Comparison of ENCODE assay signal across 8 cellular contexts in the genomic region with DNA sequence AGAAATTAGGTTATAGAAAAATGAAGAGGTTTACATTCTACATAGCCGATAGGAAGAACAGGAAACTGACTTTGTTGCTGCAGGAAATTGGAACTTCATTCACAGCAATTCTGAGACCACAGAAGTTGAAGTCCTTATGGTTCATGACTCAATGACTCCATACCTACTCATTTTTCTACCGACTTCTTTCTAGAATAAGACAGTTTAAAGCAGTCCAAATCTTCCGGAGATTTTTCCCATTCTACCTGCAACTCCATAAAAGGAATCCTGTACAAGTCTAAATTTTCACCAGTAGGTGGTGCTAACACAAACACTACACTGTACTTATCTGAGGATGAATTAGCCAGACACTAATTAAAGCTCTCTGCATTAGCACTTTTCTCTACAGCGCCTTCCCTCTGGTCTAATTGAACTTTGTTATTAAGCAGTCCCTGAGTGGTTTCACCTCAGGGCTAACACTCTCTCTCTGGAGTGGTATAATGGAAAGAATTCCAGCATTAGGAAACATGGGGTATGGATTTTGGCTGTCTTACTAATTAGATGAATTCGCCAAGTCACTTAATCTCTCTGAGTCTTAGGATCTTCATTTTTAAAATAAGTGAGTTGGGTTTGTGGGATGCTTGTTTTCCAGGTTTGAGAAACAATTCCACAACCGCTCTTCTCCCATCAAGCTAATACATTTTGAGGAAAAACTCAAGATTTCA.
A peak's percentile ranks its signal among the peaks of the same experiment; 100 is the strongest.
DNase-seq lines count a peak whose midpoint lies in the region; ATAC-seq and TF ChIP-seq lines count a peak whose summit lies in the region.

No MANE protein-coding gene starts in this region.

- H3K36me3 Mint-ChIP-seq in activated CD4-positive, alpha-beta memory T cell treated with anti-CD3 and anti-CD28 coated beads, Interleukin-2, amount 10 ng/mL, durations not matched to agents 7 days and 5 days (ENCODE audit: low read depth) = peaks cover 21% of the 10 kb centered on the region
- no peaks in the 10 kb centered on the region for H3K36me3 Mint-ChIP-seq in glutamatergic neuron (ENCODE audit: unreplicated experiment)

- peak overlapping the region; percentile 2 for H3K4me3 Mint-ChIP-seq in activated CD4-positive, alpha-beta memory T cell treated with anti-CD3 and anti-CD28 coated beads, Interleukin-2, amount 10 ng/mL, durations not matched to agents 7 days and 5 days
- H3K4me3 Mint-ChIP-seq in glutamatergic neuron (ENCODE audit: unreplicated experiment) = no peak overlapping the region

- H3K27ac Mint-ChIP-seq in activated CD4-positive, alpha-beta memory T cell treated with anti-CD3 and anti-CD28 coated beads, Interleukin-2, amount 10 ng/mL, durations not matched to agents 7 days and 5 days = peak overlapping the region; percentile 75
- no peak overlapping the region for H3K27ac Mint-ChIP-seq in glutamatergic neuron (ENCODE audit: unreplicated experiment)

- ATAC-seq in GM21619 (IDR thresholded peaks at IDR 0.05; ENCODE audit: unreplicated experiment) (peak; percentile 31), GM19023 (IDR thresholded peaks at IDR 0.05; ENCODE audit: unreplicated experiment) (no peak), GM18519 (IDR thresholded peaks at IDR 0.05; ENCODE audit: low FRiP score, unreplicated experiment) (no peak)

- CTCF ChIA-PET in activated CD4-positive, alpha-beta memory T cell treated with anti-CD3 and anti-CD28 coated beads, Interleukin-2, amount 10 ng/mL, durations not matched to agents 7 days and 5 days (lab: Charles Lee) = interaction anchor here (0.6 to 1.7 kb wide), 14 partner anchors 13 to 329 kb away, joined by 3 to 6 read pairs (median 4); no protein-coding TSS in a partner anchor

- POLR2A ChIA-PET in activated CD4-positive, alpha-beta memory T cell treated with anti-CD3 and anti-CD28 coated beads, Interleukin-2, amount 10 ng/mL, durations not matched to agents 7 days and 5 days (lab: Charles Lee) = interaction anchor here (0.6 to 4.0 kb wide), 4 partner anchors 22 to 291 kb away, joined by 3 to 25 read pairs (median 5); partner anchors contain the start of gene RBPJ

- no peaks in the 10 kb centered on the region for H3K27me3 Mint-ChIP-seq in activated CD4-positive, alpha-beta memory T cell treated with anti-CD3 and anti-CD28 coated beads, Interleukin-2, amount 10 ng/mL, durations not matched to agents 7 days and 5 days
- peaks cover 3% of the 10 kb centered on the region for H3K27me3 Mint-ChIP-seq in glutamatergic neuron (ENCODE audit: unreplicated experiment)

- peaks cover 82% of the 10 kb centered on the region for H3K4me1 Mint-ChIP-seq in activated CD4-positive, alpha-beta memory T cell treated with anti-CD3 and anti-CD28 coated beads, Interleukin-2, amount 10 ng/mL, durations not matched to agents 7 days and 5 days
- no peaks in the 10 kb centered on the region for H3K4me1 Mint-ChIP-seq in glutamatergic neuron (ENCODE audit: low read depth, unreplicated experiment)

- H3K9me3 Mint-ChIP-seq in activated CD4-positive, alpha-beta memory T cell treated with anti-CD3 and anti-CD28 coated beads, Interleukin-2, amount 10 ng/mL, durations not matched to agents 7 days and 5 days = peaks cover 14% of the 10 kb centered on the region
- peaks cover 4% of the 10 kb centered on the region for H3K9me3 Mint-ChIP-seq in glutamatergic neuron (ENCODE audit: unreplicated experiment)

- DNase-seq in CD1c-positive myeloid dendritic cell (ENCODE audit: extremely low spot score) = peak; percentile 59
- peak; percentile 6 for DNase-seq in NCI-H2107 (lab: John Stamatoyannopoulos, UW)
- DNase-seq in activated CD4-positive, alpha-beta memory T cell treated with anti-CD3 and anti-CD28 coated beads, Interleukin-2, amount 10 ng/mL, durations not matched to agents 7 days and 5 days = no peak
- no peak for DNase-seq in glutamatergic neuron
- DNase-seq in putamen (ENCODE audit: low spot score) = peak; percentile 49

- peak; percentile 88 for TF ChIP-seq CTCF in glutamatergic neuron (IDR thresholded peaks at IDR 0.05; ENCODE audit: partially characterized antibody, unreplicated experiment)

Comparison
In these comparisons a context has a peak if more than half of its experiments do, and no peak if none do; other contexts are left out.
1. DNase-seq: peak in CD1c-positive myeloid dendritic cell (single experiment), NCI-H2107 (single experiment) and putamen (single experiment); none in activated CD4-positive, alpha-beta memory T cell treated with anti-CD3 and anti-CD28 coated beads, Interleukin-2, amount 10 ng/mL, durations not matched to agents 7 days and 5 days (single experiment) and glutamatergic neuron (single experiment).